Comparison of ENCODE assay signal across 14 cellular contexts in the genomic region with DNA sequence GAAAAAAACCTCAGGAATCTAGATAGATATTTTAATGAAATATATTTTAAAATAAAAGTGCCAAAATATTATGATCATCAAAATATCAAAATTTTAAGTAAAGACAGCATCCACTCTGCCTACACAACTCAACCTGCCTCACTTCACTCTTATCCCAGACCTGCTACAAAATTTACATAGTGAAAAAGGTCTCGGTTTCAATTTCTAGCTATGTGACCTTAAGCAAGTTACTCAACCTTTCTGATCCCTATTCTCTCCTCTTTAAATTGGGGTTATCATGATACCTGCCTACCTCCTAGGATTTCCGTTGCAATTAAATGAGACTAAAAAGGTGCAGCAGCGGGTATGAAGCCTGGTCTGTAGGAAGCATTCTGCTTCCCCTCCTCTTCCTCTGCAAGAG.
"Had no signal": no experiment of that assay in that cellular context is flagged by ENCODE, and none has a peak within 500 bp of the region (broad histone marks: within the 10 kb centered on the region; RNA-seq: fewer than 3 reads in every experiment).

No MANE protein-coding gene starts in this region.

- H3K4me3 Mint-ChIP-seq: central memory CD8-positive, alpha-beta T cell; dendritic cell treated with granulocyte-macrophage colony-stimulating factor and Interleukin-4, amounts not matched to agents 40 ng/mL and 50 ng/mL, for 4 days had no signal

- H3K27ac Mint-ChIP-seq: dendritic cell treated with granulocyte-macrophage colony-stimulating factor and Interleukin-4, amounts not matched to agents 40 ng/mL and 50 ng/mL, for 4 days had no signal

- H3K27me3 Mint-ChIP-seq: central memory CD8-positive, alpha-beta T cell; dendritic cell treated with granulocyte-macrophage colony-stimulating factor and Interleukin-4, amounts not matched to agents 40 ng/mL and 50 ng/mL, for 4 days had no signal

- H3K27me3 ChIP-seq: adrenal gland, body of pancreas had no signal

- H3K9me3 ChIP-seq: adrenal gland, body of pancreas had no signal

- ATAC-seq: body of pancreas had no signal

- H3K9me3 Mint-ChIP-seq: central memory CD8-positive, alpha-beta T cell; dendritic cell treated with granulocyte-macrophage colony-stimulating factor and Interleukin-4, amounts not matched to agents 40 ng/mL and 50 ng/mL, for 4 days had no signal

- H3K4me1 Mint-ChIP-seq: central memory CD8-positive, alpha-beta T cell had no signal

- DNase-seq: activated CD4-positive, CD25-positive, alpha-beta regulatory T cell treated with anti-CD3 and anti-CD28 coated beads, Interleukin-2, amount 50 U/mL, for 72 hours; activated gamma-delta T cell treated with Interleukin-2 at 50 U/mL for 16 hours; activated T-cell treated with anti-CD3 and anti-CD28 coated beads for 4 hours; adrenal gland; body of pancreas; hippocampal formation; kidney glomerular epithelial cell; mesendoderm; retina; SHP77 treated with DMSO at 0.1 percent for 48 hours; trophoblast cell had no signal

- H3K4me1 ChIP-seq: adrenal gland, body of pancreas had no signal

- H3K4me3 ChIP-seq: adrenal gland, body of pancreas, skin epidermis had no signal

- H3K27ac ChIP-seq: body of pancreas, skin epidermis had no signal
